8 cellular contexts compared by ENCODE assay signal in genomic region chr2:130371723-130372054, GRCh38. TPM values are rescaled to one million over a fixed set of nuclear protein-coding genes. Genes with fewer than 3 reads are reported as not detected.
DNase-seq lines count a peak whose midpoint lies in the region; ATAC-seq and TF ChIP-seq lines count a peak whose summit lies in the region.

No MANE protein-coding gene starts in this region.

- H3K9me3 ChIP-seq in OCI-LY7 (ENCODE audit: low read length) (peaks cover 11% of the 10 kb centered on the region; the same call in 1 of the 2 replicates), ectodermal cell (ENCODE audit: control insufficient read depth, low read length) (no peaks in the 10 kb centered on the region)
- H3K9me3 ChIP-seq in naive thymus-derived CD4-positive, alpha-beta T cell (ENCODE audit: control insufficient read depth in 2 of 3, low read length in 3 of 3): no peaks in the 10 kb centered on the region

- H3K4me3 ChIP-seq in OCI-LY7 (ENCODE audit: low read depth, low read length, poor library complexity, severe bottlenecking) (peak overlapping the region; percentile 93), ectodermal cell (ENCODE audit: insufficient read depth, low read depth, low read length) (peak overlapping the region; percentile 72)
- H3K4me3 ChIP-seq in naive thymus-derived CD4-positive, alpha-beta T cell (ENCODE audit: low read length): peak overlapping the region; percentile 83

- POLR2A ChIA-PET in OCI-LY7 (lab: Charles Lee): interaction anchor here (1.1 to 3.1 kb wide), 6 partner anchors 14 to 29 kb away, joined by 3 to 30 read pairs (median 10); partner anchors contain the start of genes IMP4 and PTPN18
- POLR2A ChIA-PET in naive thymus-derived CD4-positive, alpha-beta T cell (lab: Charles Lee): interaction anchor here (1.2 to 7.0 kb wide), 2 partner anchors 25 to 28 kb away, joined by 3 to 92 read pairs; partner anchors contain the start of gene IMP4

- WGBS in ectodermal cell, 2 experiments: 73 to 76% methylated on average over 18 of the region's 18 CpGs

- peaks cover 0 to 3% (median 0%) of the 10 kb centered on the region in 11 donors for H3K9me3 Mint-ChIP-seq in naive thymus-derived CD4-positive, alpha-beta T cell

- H3K4me3 Mint-ChIP-seq in naive thymus-derived CD4-positive, alpha-beta T cell: peak overlapping the region; percentile 87 to 99 (median 94)

- H3K4me1 Mint-ChIP-seq in naive thymus-derived CD4-positive, alpha-beta T cell: peaks cover 47 to 64% (median 59%) of the 10 kb centered on the region in 7 donors

- H3K4me1 ChIP-seq in OCI-LY7 (ENCODE audit: insufficient read depth, low read length, poor library complexity, severe bottlenecking) (peaks cover 65% of the 10 kb centered on the region), ectodermal cell (ENCODE audit: control insufficient read depth, insufficient read depth, low read length) (peaks cover 3% of the 10 kb centered on the region)
- H3K4me1 ChIP-seq in naive thymus-derived CD4-positive, alpha-beta T cell (ENCODE audit: control insufficient read depth in 2 of 2, insufficient read depth in 2 of 2, low read length in 2 of 2): peaks cover 25 to 34% of the 10 kb centered on the region in 2 donors

- H3K79me2 ChIP-seq in OCI-LY7 (ENCODE audit: insufficient read depth, low read depth, low read length): peaks cover 47% of the 10 kb centered on the region

- H3K36me3 ChIP-seq in OCI-LY7 (ENCODE audit: insufficient read depth, low read length): peaks cover 42% of the 10 kb centered on the region
- no peaks in the 10 kb centered on the region for H3K36me3 ChIP-seq in ectodermal cell (ENCODE audit: control insufficient read depth, insufficient read depth, low read length)
- H3K36me3 ChIP-seq in naive thymus-derived CD4-positive, alpha-beta T cell (ENCODE audit: control insufficient read depth in 2 of 3, insufficient read depth in 3 of 3, low read length in 3 of 3): no peaks in the 10 kb centered on the region

- no peaks in the 10 kb centered on the region for H3K9me2 ChIP-seq in OCI-LY7 (ENCODE audit: insufficient read depth, low read length)

- no peaks in the 10 kb centered on the region for H4K20me1 ChIP-seq in OCI-LY7 (ENCODE audit: insufficient read depth, low read length)

- DNase-seq in NCI-H2196 treated with DMSO at 0.1 percent for 48 hours (lab: John Stamatoyannopoulos, UW; ENCODE audit: unreplicated experiment): peak; percentile 55
- DNase-seq in NCI-H2196 (lab: John Stamatoyannopoulos, UW; ENCODE audit: unreplicated experiment): no peak
- no peak for DNase-seq in OCI-LY7 (ENCODE audit: low spot score)
- DNase-seq in naive thymus-derived CD4-positive, alpha-beta T cell: no peak
- no peak for DNase-seq in superior temporal gyrus (ENCODE audit: extremely low spot score)
- DNase-seq in amniotic stem cell (lab: John Stamatoyannopoulos, UW): no peak

- no peaks in the 10 kb centered on the region for H3K27me3 ChIP-seq in ectodermal cell (ENCODE audit: control insufficient read depth, insufficient read depth, low read length, poor library complexity, severe bottlenecking)
- no peaks in the 10 kb centered on the region for H3K27me3 ChIP-seq in naive thymus-derived CD4-positive, alpha-beta T cell (ENCODE audit: control insufficient read depth in 2 of 2, insufficient read depth in 2 of 2, low read length in 2 of 2)

- peak overlapping the region; percentile 95 for H3K4me2 ChIP-seq in OCI-LY7 (ENCODE audit: low read length)

- CTCF ChIA-PET in OCI-LY7 (lab: Charles Lee; ENCODE audit: unreplicated experiment): interaction anchor here (0.7 to 1.1 kb wide), 2 partner anchors 13 to 29 kb away, joined by 3 to 4 read pairs; no protein-coding TSS in a partner anchor
- CTCF ChIA-PET in naive thymus-derived CD4-positive, alpha-beta T cell (lab: Charles Lee): interaction anchor here (1.8 kb wide), 1 partner anchor 29 kb away, joined by 8 read pairs; the partner anchor contains the start of gene IMP4

- H2AFZ ChIP-seq in OCI-LY7 (ENCODE audit: low read length): peak overlapping the region; percentile 20; the same call in 1 of the 2 replicates

- peaks cover 7 to 50% (median 12%) of the 10 kb centered on the region in 5 donors for H3K36me3 Mint-ChIP-seq in naive thymus-derived CD4-positive, alpha-beta T cell

- H3K27ac ChIP-seq in OCI-LY7 (ENCODE audit: low read depth, low read length, poor library complexity, severe bottlenecking) (peak overlapping the region; percentile 90), ectodermal cell (ENCODE audit: insufficient read depth, low read depth, low read length, poor library complexity, severe bottlenecking) (no peak overlapping the region)
- peak overlapping the region; percentile 71 for H3K27ac ChIP-seq in naive thymus-derived CD4-positive, alpha-beta T cell (ENCODE audit: low read depth, low read length)

- peak; percentile 24 for ATAC-seq in HG02678 (IDR thresholded peaks at IDR 0.05; ENCODE audit: unreplicated experiment)
- peak; percentile 26 for ATAC-seq in naive thymus-derived CD4-positive, alpha-beta T cell

- BruUV-seq in OCI-LY7 (replicated peaks; lab: Mats Ljungman, UMichigan): TSS peak; percentile 95

- no peak for TF ChIP-seq CTCF in OCI-LY7 (conservative IDR thresholded peaks at IDR 0.05; ENCODE audit: low read length)

- intact Hi-C loops in OCI-LY7 (cut with micrococcal nuclease; ENCODE audit: unreplicated experiment): loop anchor here (1.0 to 10.0 kb wide), 3 partner anchors 19 to 53 kb away; no protein-coding TSS in a partner anchor
- intact Hi-C loops in naive thymus-derived CD4-positive, alpha-beta T cell (cut with micrococcal nuclease): loop anchor here (1.0 to 10.0 kb wide), 8 partner anchors 15 to 1123 kb away; partner anchors contain the start of genes IMP4 (in 2 of the 2), PLEKHB2 (in 2 of the 2), GPR148 (in 1 of the 2) and MZT2A (in 1 of the 2)

- no peaks in the 10 kb centered on the region for H3K27me3 Mint-ChIP-seq in naive thymus-derived CD4-positive, alpha-beta T cell

- peak overlapping the region; percentile 88 to 97 (median 95) for H3K27ac Mint-ChIP-seq in naive thymus-derived CD4-positive, alpha-beta T cell

RNA-seq across cellular contexts. Expression of gene PTPN18, which starts 15.8 kb away (rescaled TPM):
- total RNA-seq in OCI-LY7 (2014; rRNA removed; shearing (Covaris generic)): 96.6 and 107 TPM in 2 replicates
- 309 and 363 TPM in 2 replicates for total RNA-seq in OCI-LY7 (2022)
- polyA plus RNA-seq in ectodermal cell (2013, experiment 1 of 4): 16.4 TPM
- 17.1 TPM for polyA plus RNA-seq in ectodermal cell (2013, experiment 2 of 4)
- 22.3 TPM for polyA plus RNA-seq in ectodermal cell (2013, experiment 3 of 4)
- polyA plus RNA-seq in ectodermal cell (2013, experiment 4 of 4): 17.9 TPM
- 100 to 1,000 TPM in 1 of 5 experiments, 10 to 100 TPM in 4; 43.3 to 112 (median 44.2) TPM for total RNA-seq in naive thymus-derived CD4-positive, alpha-beta T cell
- 10 to 100 TPM; 39.4 to 53.2 TPM for polyA plus RNA-seq in naive thymus-derived CD4-positive, alpha-beta T cell

RNA-seq across cellular contexts. Expression of gene IMP4, which starts 29.0 kb away (rescaled TPM):
- 265 and 266 TPM in 2 replicates for total RNA-seq in OCI-LY7 (2014; rRNA removed; shearing (Covaris generic))
- total RNA-seq in OCI-LY7 (2022): 314 and 327 TPM in 2 replicates
- polyA plus RNA-seq in ectodermal cell (2013, experiment 1 of 4): 56.0 TPM
- 52.9 TPM for polyA plus RNA-seq in ectodermal cell (2013, experiment 2 of 4)
- polyA plus RNA-seq in ectodermal cell (2013, experiment 3 of 4): 40.4 TPM
- 50.7 TPM for polyA plus RNA-seq in ectodermal cell (2013, experiment 4 of 4)
- 10 to 100 TPM; 69.9 to 88.5 (median 79.3) TPM for total RNA-seq in naive thymus-derived CD4-positive, alpha-beta T cell
- polyA plus RNA-seq in naive thymus-derived CD4-positive, alpha-beta T cell: 10 to 100 TPM; 76.3 to 82.7 TPM
